In the genomic region with DNA sequence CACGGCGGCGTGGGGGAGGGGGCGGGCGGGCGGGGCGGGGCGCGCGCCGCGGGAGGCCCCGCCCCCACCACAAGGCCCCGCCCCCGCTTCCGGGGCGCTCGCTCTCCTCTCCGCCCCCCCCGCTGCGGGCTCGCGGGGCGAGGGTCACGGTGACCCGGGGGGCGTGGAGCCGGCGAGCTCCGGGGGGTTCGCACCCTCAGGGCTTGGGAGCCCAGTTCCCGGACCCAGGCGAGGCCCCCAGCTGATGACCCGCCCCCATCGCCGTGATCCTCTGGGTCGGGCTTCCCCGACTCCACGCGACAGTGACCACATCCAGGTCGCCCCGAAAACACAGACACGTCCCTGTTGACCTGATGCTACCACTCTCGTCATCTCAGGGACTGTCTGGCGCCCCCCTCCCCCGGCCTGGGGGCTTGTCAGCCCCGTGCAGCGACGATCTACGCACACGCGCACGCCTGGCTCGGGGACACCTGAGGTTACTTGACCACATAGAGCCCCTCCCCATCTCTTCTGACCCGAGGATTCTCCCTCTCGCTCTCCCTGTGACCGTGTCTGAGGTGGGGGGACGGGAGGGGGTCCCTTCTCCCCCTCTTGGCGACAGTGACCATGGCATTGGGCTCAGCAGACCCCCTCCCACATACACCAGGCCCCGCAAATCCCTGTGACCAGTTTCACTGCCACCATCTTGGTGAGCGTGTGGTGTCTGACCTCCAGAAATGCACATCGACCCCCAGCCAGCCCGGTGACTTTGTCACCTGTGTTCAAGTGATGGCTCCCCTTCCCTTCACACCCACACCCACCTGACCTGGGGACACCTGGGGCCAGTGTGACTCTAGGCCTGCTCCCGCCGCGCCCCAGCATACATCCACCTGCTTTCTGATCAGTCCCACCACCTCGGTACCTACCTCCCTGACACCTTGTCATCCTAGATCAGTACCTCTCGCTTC, we compare ENCODE assay signal across 1 cellular context.
TF ChIP-seq lines count a peak whose summit lies in the region.

No MANE protein-coding gene starts in this region.

TF ChIP-seq in K562, 482 proteins besides CTCF, POLR2A, EP300 and RAD21 (continued from another document and continues in another):
- TF ChIP-seq GABPB1 (CRISPR knock-in tag; IDR thresholded peaks at IDR 0.05) = peak; percentile 43; the same call in 1 of the 2 replicates
- peak; percentile 43; the same call in 1 of the 2 replicates for TF ChIP-seq BHLHE40 (IDR thresholded peaks at IDR 0.05; ENCODE audit: low read length)
- TF ChIP-seq NR2F6 (CRISPR knock-in tag; IDR thresholded peaks at IDR 0.05) = no peak
- TF ChIP-seq MCM3 (IDR thresholded peaks at IDR 0.05) = no peak
- 0 out of 2 replicates have a peak, but pooled peaks have one; percentile 7 for TF ChIP-seq CREM (IDR thresholded peaks at IDR 0.05; ENCODE audit: low read depth)
- no peak for TF ChIP-seq CEBPG (CRISPR knock-in tag; IDR thresholded peaks at IDR 0.05)
- no peak for TF ChIP-seq CEBPG (tag; conservative IDR thresholded peaks at IDR 0.05 in 1 of 2, IDR thresholded peaks at IDR 0.05 in 1 of 2)
- TF ChIP-seq TBL1XR1 (IDR thresholded peaks at IDR 0.05; ENCODE audit: low read length in 2 of 2) = 0 out of 4 replicates have a peak, but pooled peaks of 1 of the 2 experiments have one; percentile 59
- TF ChIP-seq, protein P1, sequence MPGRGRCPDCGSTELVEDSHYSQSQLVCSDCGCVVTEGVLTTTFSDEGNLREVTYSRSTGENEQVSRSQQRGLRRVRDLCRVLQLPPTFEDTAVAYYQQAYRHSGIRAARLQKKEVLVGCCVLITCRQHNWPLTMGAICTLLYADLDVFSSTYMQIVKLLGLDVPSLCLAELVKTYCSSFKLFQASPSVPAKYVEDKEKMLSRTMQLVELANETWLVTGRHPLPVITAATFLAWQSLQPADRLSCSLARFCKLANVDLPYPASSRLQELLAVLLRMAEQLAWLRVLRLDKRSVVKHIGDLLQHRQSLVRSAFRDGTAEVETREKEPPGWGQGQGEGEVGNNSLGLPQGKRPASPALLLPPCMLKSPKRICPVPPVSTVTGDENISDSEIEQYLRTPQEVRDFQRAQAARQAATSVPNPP (IDR thresholded peaks at IDR 0.05; ENCODE audit: borderline replicate concordance, insufficient read depth, insufficient read length) = no peak
- TF ChIP-seq SAP30 (IDR thresholded peaks at IDR 0.05; ENCODE audit: borderline replicate concordance, insufficient read depth, low read depth, low read length, poor library complexity, severe bottlenecking) = peak; percentile 70
- TF ChIP-seq KLF16 (IDR thresholded peaks at IDR 0.05) = no peak
- no peak for TF ChIP-seq ELF2 (CRISPR knock-in tag; IDR thresholded peaks at IDR 0.05)
- no peak for TF ChIP-seq DIDO1 (tag; IDR thresholded peaks at IDR 0.05; ENCODE audit: low read depth)
- TF ChIP-seq ZNF12 (CRISPR knock-in tag; IDR thresholded peaks at IDR 0.05) = no peak
- peak; percentile 71 to 73; a peak in 2 of 4 replicates for TF ChIP-seq SIN3A (IDR thresholded peaks at IDR 0.05; ENCODE audit: borderline replicate concordance in 2 of 2, control insufficient read depth in 1 of 2, low read depth in 2 of 2, low read length in 2 of 2)
- peak; percentile 19; the same call in 1 of the 2 replicates for TF ChIP-seq FOXP1 (CRISPR knock-in tag; IDR thresholded peaks at IDR 0.05)
- TF ChIP-seq TAF1 (IDR thresholded peaks at IDR 0.05; ENCODE audit: control insufficient read depth, extremely low read depth, insufficient read depth, low read length, severe bottlenecking) = peak; percentile 7
- TF ChIP-seq CEBPB (tag; IDR thresholded peaks at IDR 0.05) = no peak
- TF ChIP-seq, protein P2, sequence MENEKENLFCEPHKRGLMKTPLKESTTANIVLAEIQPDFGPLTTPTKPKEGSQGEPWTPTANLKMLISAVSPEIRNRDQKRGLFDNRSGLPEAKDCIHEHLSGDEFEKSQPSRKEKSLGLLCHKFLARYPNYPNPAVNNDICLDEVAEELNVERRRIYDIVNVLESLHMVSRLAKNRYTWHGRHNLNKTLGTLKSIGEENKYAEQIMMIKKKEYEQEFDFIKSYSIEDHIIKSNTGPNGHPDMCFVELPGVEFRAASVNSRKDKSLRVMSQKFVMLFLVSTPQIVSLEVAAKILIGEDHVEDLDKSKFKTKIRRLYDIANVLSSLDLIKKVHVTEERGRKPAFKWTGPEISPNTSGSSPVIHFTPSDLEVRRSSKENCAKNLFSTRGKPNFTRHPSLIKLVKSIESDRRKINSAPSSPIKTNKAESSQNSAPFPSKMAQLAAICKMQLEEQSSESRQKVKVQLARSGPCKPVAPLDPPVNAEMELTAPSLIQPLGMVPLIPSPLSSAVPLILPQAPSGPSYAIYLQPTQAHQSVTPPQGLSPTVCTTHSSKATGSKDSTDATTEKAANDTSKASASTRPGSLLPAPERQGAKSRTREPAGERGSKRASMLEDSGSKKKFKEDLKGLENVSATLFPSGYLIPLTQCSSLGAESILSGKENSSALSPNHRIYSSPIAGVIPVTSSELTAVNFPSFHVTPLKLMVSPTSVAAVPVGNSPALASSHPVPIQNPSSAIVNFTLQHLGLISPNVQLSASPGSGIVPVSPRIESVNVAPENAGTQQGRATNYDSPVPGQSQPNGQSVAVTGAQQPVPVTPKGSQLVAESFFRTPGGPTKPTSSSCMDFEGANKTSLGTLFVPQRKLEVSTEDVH (IDR thresholded peaks at IDR 0.05; ENCODE audit: low read depth, partially characterized antibody) = no peak
- TF ChIP-seq, protein P3, sequence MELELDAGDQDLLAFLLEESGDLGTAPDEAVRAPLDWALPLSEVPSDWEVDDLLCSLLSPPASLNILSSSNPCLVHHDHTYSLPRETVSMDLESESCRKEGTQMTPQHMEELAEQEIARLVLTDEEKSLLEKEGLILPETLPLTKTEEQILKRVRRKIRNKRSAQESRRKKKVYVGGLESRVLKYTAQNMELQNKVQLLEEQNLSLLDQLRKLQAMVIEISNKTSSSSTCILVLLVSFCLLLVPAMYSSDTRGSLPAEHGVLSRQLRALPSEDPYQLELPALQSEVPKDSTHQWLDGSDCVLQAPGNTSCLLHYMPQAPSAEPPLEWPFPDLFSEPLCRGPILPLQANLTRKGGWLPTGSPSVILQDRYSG (tag; conservative IDR thresholded peaks at IDR 0.05; ENCODE audit: low read depth) = no peak
- TF ChIP-seq DDX20 (tag; IDR thresholded peaks at IDR 0.05; ENCODE audit: low read depth) = no peak
- TF ChIP-seq LEF1 (IDR thresholded peaks at IDR 0.05) = no peak
- TF ChIP-seq NFIC (IDR thresholded peaks at IDR 0.05) = no peak
- TF ChIP-seq, protein P4, sequence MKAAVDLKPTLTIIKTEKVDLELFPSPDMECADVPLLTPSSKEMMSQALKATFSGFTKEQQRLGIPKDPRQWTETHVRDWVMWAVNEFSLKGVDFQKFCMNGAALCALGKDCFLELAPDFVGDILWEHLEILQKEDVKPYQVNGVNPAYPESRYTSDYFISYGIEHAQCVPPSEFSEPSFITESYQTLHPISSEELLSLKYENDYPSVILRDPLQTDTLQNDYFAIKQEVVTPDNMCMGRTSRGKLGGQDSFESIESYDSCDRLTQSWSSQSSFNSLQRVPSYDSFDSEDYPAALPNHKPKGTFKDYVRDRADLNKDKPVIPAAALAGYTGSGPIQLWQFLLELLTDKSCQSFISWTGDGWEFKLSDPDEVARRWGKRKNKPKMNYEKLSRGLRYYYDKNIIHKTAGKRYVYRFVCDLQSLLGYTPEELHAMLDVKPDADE (conservative IDR thresholded peaks at IDR 0.05; ENCODE audit: control insufficient read depth, low read depth, low read length) = 0 out of 2 replicates have a peak, but pooled peaks have one; percentile 49
- TF ChIP-seq TGIF2 (CRISPR knock-in tag; IDR thresholded peaks at IDR 0.05) = peak; percentile 50; the same call in 1 of the 2 replicates
- TF ChIP-seq KLF1 (tag; IDR thresholded peaks at IDR 0.05) = no peak
- no peak for TF ChIP-seq RFX7 (CRISPR knock-in tag; IDR thresholded peaks at IDR 0.05)
- TF ChIP-seq, protein P5, sequence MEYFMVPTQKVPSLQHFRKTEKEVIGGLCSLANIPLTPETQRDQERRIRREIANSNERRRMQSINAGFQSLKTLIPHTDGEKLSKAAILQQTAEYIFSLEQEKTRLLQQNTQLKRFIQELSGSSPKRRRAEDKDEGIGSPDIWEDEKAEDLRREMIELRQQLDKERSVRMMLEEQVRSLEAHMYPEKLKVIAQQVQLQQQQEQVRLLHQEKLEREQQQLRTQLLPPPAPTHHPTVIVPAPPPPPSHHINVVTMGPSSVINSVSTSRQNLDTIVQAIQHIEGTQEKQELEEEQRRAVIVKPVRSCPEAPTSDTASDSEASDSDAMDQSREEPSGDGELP (CRISPR knock-in tag; IDR thresholded peaks at IDR 0.05; ENCODE audit: borderline replicate concordance) = peak; percentile 80; the same call in 1 of the 2 replicates
- 0 out of 2 replicates have a peak, but pooled peaks have one; percentile 24 for TF ChIP-seq CBFB (CRISPR knock-in tag; IDR thresholded peaks at IDR 0.05)
- TF ChIP-seq, protein P6, sequence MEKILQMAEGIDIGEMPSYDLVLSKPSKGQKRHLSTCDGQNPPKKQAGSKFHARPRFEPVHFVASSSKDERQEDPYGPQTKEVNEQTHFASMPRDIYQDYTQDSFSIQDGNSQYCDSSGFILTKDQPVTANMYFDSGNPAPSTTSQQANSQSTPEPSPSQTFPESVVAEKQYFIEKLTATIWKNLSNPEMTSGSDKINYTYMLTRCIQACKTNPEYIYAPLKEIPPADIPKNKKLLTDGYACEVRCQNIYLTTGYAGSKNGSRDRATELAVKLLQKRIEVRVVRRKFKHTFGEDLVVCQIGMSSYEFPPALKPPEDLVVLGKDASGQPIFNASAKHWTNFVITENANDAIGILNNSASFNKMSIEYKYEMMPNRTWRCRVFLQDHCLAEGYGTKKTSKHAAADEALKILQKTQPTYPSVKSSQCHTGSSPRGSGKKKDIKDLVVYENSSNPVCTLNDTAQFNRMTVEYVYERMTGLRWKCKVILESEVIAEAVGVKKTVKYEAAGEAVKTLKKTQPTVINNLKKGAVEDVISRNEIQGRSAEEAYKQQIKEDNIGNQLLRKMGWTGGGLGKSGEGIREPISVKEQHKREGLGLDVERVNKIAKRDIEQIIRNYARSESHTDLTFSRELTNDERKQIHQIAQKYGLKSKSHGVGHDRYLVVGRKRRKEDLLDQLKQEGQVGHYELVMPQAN (IDR thresholded peaks at IDR 0.05; ENCODE audit: borderline replicate concordance) = peak; percentile 59; the same call in 1 of the 2 replicates
- no peak for TF ChIP-seq MIER1 (IDR thresholded peaks at IDR 0.05; ENCODE audit: low read depth)
- no peak for TF ChIP-seq MEIS2 (IDR thresholded peaks at IDR 0.05; ENCODE audit: partially characterized antibody)
- TF ChIP-seq ZNF146 (CRISPR knock-in tag; IDR thresholded peaks at IDR 0.05; ENCODE audit: unreplicated experiment) = no peak
- peak; percentile 35; the same call in 1 of the 2 replicates for TF ChIP-seq KLF13 (tag; IDR thresholded peaks at IDR 0.05; ENCODE audit: borderline replicate concordance, low read depth)
- TF ChIP-seq, protein P7, sequence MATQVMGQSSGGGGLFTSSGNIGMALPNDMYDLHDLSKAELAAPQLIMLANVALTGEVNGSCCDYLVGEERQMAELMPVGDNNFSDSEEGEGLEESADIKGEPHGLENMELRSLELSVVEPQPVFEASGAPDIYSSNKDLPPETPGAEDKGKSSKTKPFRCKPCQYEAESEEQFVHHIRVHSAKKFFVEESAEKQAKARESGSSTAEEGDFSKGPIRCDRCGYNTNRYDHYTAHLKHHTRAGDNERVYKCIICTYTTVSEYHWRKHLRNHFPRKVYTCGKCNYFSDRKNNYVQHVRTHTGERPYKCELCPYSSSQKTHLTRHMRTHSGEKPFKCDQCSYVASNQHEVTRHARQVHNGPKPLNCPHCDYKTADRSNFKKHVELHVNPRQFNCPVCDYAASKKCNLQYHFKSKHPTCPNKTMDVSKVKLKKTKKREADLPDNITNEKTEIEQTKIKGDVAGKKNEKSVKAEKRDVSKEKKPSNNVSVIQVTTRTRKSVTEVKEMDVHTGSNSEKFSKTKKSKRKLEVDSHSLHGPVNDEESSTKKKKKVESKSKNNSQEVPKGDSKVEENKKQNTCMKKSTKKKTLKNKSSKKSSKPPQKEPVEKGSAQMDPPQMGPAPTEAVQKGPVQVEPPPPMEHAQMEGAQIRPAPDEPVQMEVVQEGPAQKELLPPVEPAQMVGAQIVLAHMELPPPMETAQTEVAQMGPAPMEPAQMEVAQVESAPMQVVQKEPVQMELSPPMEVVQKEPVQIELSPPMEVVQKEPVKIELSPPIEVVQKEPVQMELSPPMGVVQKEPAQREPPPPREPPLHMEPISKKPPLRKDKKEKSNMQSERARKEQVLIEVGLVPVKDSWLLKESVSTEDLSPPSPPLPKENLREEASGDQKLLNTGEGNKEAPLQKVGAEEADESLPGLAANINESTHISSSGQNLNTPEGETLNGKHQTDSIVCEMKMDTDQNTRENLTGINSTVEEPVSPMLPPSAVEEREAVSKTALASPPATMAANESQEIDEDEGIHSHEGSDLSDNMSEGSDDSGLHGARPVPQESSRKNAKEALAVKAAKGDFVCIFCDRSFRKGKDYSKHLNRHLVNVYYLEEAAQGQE (CRISPR knock-in tag; IDR thresholded peaks at IDR 0.05; ENCODE audit: low read depth) = no peak
- TF ChIP-seq CCNT2 (IDR thresholded peaks at IDR 0.05; ENCODE audit: borderline replicate concordance, extremely low read depth, insufficient read length, low read depth, low read length) = peak; percentile 28
- peak in 1 of 2 experiments; percentile 72; a peak in 2 of 4 replicates for TF ChIP-seq HDAC1 (IDR thresholded peaks at IDR 0.05)
- TF ChIP-seq TRIM28 (IDR thresholded peaks at IDR 0.05) = no peak
- TF ChIP-seq NFRKB (IDR thresholded peaks at IDR 0.05; ENCODE audit: low read depth) = peak; percentile 17; the same call in 1 of the 2 replicates
- TF ChIP-seq RBM14 (IDR thresholded peaks at IDR 0.05; ENCODE audit: borderline replicate concordance, insufficient read depth, low read depth, low read length) = 0 out of 2 replicates have a peak, but pooled peaks have one; percentile 45
- TF ChIP-seq, protein P8, sequence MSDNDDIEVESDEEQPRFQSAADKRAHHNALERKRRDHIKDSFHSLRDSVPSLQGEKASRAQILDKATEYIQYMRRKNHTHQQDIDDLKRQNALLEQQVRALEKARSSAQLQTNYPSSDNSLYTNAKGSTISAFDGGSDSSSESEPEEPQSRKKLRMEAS (CRISPR knock-in tag; IDR thresholded peaks at IDR 0.05) = peak; percentile 38; the same call in 1 of the 2 replicates
- no peak for TF ChIP-seq TRIM24 (IDR thresholded peaks at IDR 0.05)
